ENCODE assay signal across 13 cellular contexts in genomic region chr11:69372589-69373250, GRCh38.
DNase-seq lines count a peak whose midpoint lies in the region; ATAC-seq and TF ChIP-seq lines count a peak whose summit lies in the region.
"Had no signal": no experiment of that assay in that cellular context is flagged by ENCODE, and none has a peak within 500 bp of the region (broad histone marks: within the 10 kb centered on the region; RNA-seq: fewer than 3 reads in every experiment).

No MANE protein-coding gene starts in this region.

- DNase-seq in cardiac septum (ENCODE audit: low spot score) (peak; percentile 33), left cardiac atrium (no peak), NCI-H524 (lab: John Stamatoyannopoulos, UW) (peak; percentile 18 to 67), left ventricle myocardium superior (peak; percentile 10), testis (peak; percentile 2), left lung (no peak)
- no peak for DNase-seq in stimulated activated CD4-positive, alpha-beta T cell treated with anti-CD3 and anti-CD28 coated beads, Interleukin-12 subunit alpha, Interleukin-12 subunit beta, amount 100 ng/mL, for 4 hours
- DNase-seq: brain microvascular endothelial cell, gastrocnemius medialis, NCI-H187, nucleus accumbens had no signal

- H3K4me3 ChIP-seq in testis (no peak overlapping the region), left lung (no peak overlapping the region)
- H3K4me3 ChIP-seq: gastrocnemius medialis, SJSA1 had no signal

- no peak for TF ChIP-seq CTCF in testis (IDR thresholded peaks at IDR 0.05)
- no peak for TF ChIP-seq CTCF in left lung (IDR thresholded peaks at IDR 0.05)

- H3K4me1 ChIP-seq in testis (no peaks in the 10 kb centered on the region), left lung (peaks cover 0 to 5% of the 10 kb centered on the region in 2 donors)
- H3K4me1 ChIP-seq: gastrocnemius medialis had no signal

- intact Hi-C loops in cardiac septum (cut with DNase I) (no loop called here), left cardiac atrium (cut with DNase I) (no loop called here), left ventricle myocardium superior (cut with micrococcal nuclease) (no loop called here), testis (cut with DNase I; ENCODE audit: low total_unique reads) (no loop called here), left lung (cut with DNase I) (no loop called here)

- H3K27ac ChIP-seq in testis (no peak overlapping the region), left lung (no peak overlapping the region)
- H3K27ac ChIP-seq: brain microvascular endothelial cell, gastrocnemius medialis, SJSA1 had no signal

- H3K27me3 ChIP-seq in testis: no peaks in the 10 kb centered on the region
- no peaks in the 10 kb centered on the region for H3K27me3 ChIP-seq in left lung
- H3K27me3 ChIP-seq: brain microvascular endothelial cell, SJSA1 had no signal

- TF ChIP-seq POLR2A in testis (IDR thresholded peaks at IDR 0.05): no peak

- no peak for ATAC-seq in left cardiac atrium
- no peak for ATAC-seq in left ventricle myocardium superior
- ATAC-seq in left lung: no peak
- ATAC-seq in HG02678 (IDR thresholded peaks at IDR 0.05; ENCODE audit: unreplicated experiment): no peak
- ATAC-seq: gastrocnemius medialis had no signal

- no peaks in the 10 kb centered on the region for H3K36me3 ChIP-seq in testis (ENCODE audit: low read depth, missing control alignments)
- no peaks in the 10 kb centered on the region for H3K36me3 ChIP-seq in left lung
- H3K36me3 ChIP-seq: brain microvascular endothelial cell, gastrocnemius medialis, SJSA1 had no signal

- no peaks in the 10 kb centered on the region for H3K9me3 ChIP-seq in testis
- peaks cover 0 to 2% of the 10 kb centered on the region in 2 donors for H3K9me3 ChIP-seq in left lung
- H3K9me3 ChIP-seq: gastrocnemius medialis, SJSA1 had no signal

- 93% methylated on average over 13 of the region's 13 CpGs for WGBS in testis, 2 donors

Comparison
In these comparisons a context has a peak if more than half of its experiments do, and no peak if none do; other contexts are left out.
1. DNase-seq: peak in cardiac septum (single experiment), NCI-H524 (2 of 2), left ventricle myocardium superior (single experiment) and testis (single experiment); none in left cardiac atrium (single experiment), left lung (0 of 2) and stimulated activated CD4-positive, alpha-beta T cell treated with anti-CD3 and anti-CD28 coated beads, Interleukin-12 subunit alpha, Interleukin-12 subunit beta, amount 100 ng/mL, for 4 hours (single experiment).